In the genomic region with DNA sequence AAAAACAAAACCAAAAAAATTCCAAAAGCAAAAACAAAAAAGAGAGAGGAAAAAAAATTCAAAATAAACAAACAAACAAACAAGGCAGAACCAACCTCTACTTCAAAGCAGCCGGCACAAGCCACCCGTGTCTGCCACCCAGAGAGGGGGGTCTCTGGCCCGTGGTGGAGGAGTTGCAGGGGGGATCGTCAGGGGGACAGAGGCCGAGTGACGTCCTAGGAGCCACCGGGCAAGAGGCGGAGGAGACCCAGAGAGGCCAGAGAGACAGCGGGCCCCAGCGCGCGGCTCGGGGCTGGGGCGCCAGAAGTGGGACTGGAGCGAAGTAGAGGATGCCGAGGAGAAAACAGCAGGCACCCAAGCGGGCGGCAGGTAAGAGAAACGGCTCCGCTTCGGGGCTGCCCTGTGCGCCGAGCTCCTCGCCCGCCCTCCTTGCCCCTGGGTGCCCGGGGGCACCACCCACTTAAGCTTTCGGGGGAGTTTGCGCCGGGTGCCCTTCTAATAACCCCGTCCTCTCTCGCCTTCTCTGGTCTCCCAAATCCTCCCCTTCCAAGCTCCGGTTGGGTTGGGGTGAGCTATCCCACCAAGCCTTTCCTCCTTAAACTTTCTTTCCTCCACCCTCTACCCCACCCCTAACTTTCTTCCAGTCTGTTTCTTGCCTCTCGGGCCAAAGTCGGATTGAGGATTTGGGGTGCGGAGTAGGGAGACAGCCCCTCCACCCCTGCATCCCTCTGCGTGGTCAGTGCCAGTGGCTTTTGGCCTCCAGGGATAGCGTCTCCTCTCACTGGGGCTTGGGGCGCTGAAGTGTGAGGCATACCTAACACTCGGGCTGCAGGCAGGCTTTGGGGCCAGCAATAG, we compare ENCODE assay signal across 8 cellular contexts. TPM values are rescaled to one million over a fixed set of nuclear protein-coding genes. Genes with fewer than 3 reads are reported as not detected.
DNase-seq lines count a peak whose midpoint lies in the region; TF ChIP-seq lines count a peak whose summit lies in the region.

No MANE protein-coding gene starts in this region.

- H3K4me1 ChIP-seq in right atrium auricular region: peaks cover 0 to 4% of the 10 kb centered on the region in 2 donors

- H3K9me3 ChIP-seq in right atrium auricular region: no peaks in the 10 kb centered on the region

- H3K27ac ChIP-seq in right atrium auricular region: peak overlapping the region; percentile 59 to 78

- TF ChIP-seq CTCF in right atrium auricular region (IDR thresholded peaks at IDR 0.05): no peak

- peak overlapping the region; percentile 44 to 55 for H3K4me3 ChIP-seq in right atrium auricular region
- H3K4me3 ChIP-seq in skeletal muscle cell (ENCODE audit: low read depth, low read length): peak overlapping the region; percentile 57

- DNase-seq in NCI-H510A treated with DMSO at 0.1 percent for 48 hours (lab: John Stamatoyannopoulos, UW) (peak; percentile 63), NCI-H510A (lab: John Stamatoyannopoulos, UW) (no peak), right atrium auricular region (ENCODE audit: low spot score) (no peak), skeletal muscle cell (ENCODE audit: low read depth) (no peak), HPDE6-E6E7 (ENCODE audit: extremely low spot score) (no peak), dermis blood vessel endothelial cell (no peak), cerebellar cortex (ENCODE audit: low spot score) (no peak)
- DNase-seq in activated effector memory CD4-positive, alpha-beta T cell treated with anti-CD3 and anti-CD28 coated beads, Interleukin-2, amount 50 U/mL, for 16 hours: peak; percentile 79

- H3K36me3 ChIP-seq in right atrium auricular region: no peaks in the 10 kb centered on the region

- no peaks in the 10 kb centered on the region for H3K27me3 ChIP-seq in right atrium auricular region

RNA-seq across cellular contexts. Expression of gene TSHZ2, which starts 1.0 kb away (rescaled TPM):
- total RNA-seq in right atrium auricular region (1 to 10 TPM; 3.3 to 6.2 TPM), dermis blood vessel endothelial cell (1.5 and 1.9 TPM in 2 replicates)

Comparison
In these comparisons a context has a peak if more than half of its experiments do, and no peak if none do; other contexts are left out.
1. DNase-seq: peak in NCI-H510A treated with DMSO at 0.1 percent for 48 hours (single experiment) and activated effector memory CD4-positive, alpha-beta T cell treated with anti-CD3 and anti-CD28 coated beads, Interleukin-2, amount 50 U/mL, for 16 hours (single experiment); none in NCI-H510A (single experiment), right atrium auricular region (single experiment), skeletal muscle cell (single experiment), HPDE6-E6E7 (single experiment), dermis blood vessel endothelial cell (single experiment) and cerebellar cortex (single experiment).